8 cellular contexts compared by ENCODE assay signal in genomic region chr9:105127863-105128220, GRCh38.
A peak's percentile ranks its signal among the peaks of the same experiment; 100 is the strongest.
DNase-seq lines count a peak whose midpoint lies in the region; ATAC-seq and TF ChIP-seq lines count a peak whose summit lies in the region.

No MANE protein-coding gene starts in this region.

- H3K36me3 Mint-ChIP-seq in MCF 10A (ENCODE audit: insufficient read depth, unreplicated experiment): no peaks in the 10 kb centered on the region

- H3K9me3 ChIP-seq in breast epithelium: no peaks in the 10 kb centered on the region

- H3K4me3 ChIP-seq in breast epithelium (no peak overlapping the region), brain microvascular endothelial cell (ENCODE audit: low read depth, low read length) (no peak overlapping the region)

- BruUV-seq in MCF 10A (replicated peaks; lab: Mats Ljungman, UMichigan): no TSS peak

- H3K4me1 ChIP-seq in breast epithelium: no peaks in the 10 kb centered on the region

- DNase-seq in MCF 10A (ENCODE audit: unreplicated experiment) (peak; percentile 22), breast epithelium (ENCODE audit: low spot score in 2 of 2) (no peak), RPMI8226 (peak; percentile 85), brain microvascular endothelial cell (peak; percentile 71), COLO668 (lab: John Stamatoyannopoulos, UW; ENCODE audit: unreplicated experiment) (no peak), foreskin melanocyte (no peak)
- peak in 2 of 3 experiments; percentile 9 to 35 for DNase-seq in stimulated activated CD4-positive, alpha-beta T cell treated with anti-CD3 and anti-CD28 coated beads, TNF-alpha, amount 100 ng/mL, for 4 hours (ENCODE audit: low read depth in 3 of 3)

- CTCF ChIA-PET in MCF 10A (lab: Yijun Ruan, JAX): interaction anchor here (1.0 kb wide), 1 partner anchor 265 kb away, joined by 3 read pairs; no protein-coding TSS in a partner anchor

- intact Hi-C loops in MCF 10A (cut with micrococcal nuclease) (no loop called here), breast epithelium (cut with DNase I; ENCODE audit: low total_unique reads) (no loop called here)

- peaks cover 12% of the 10 kb centered on the region for H3K4me1 Mint-ChIP-seq in MCF 10A (ENCODE audit: insufficient read depth, unreplicated experiment)

- H3K27ac ChIP-seq in breast epithelium (no peak overlapping the region), brain microvascular endothelial cell (peak overlapping the region; percentile 89)

- POLR2A ChIA-PET in MCF 10A (lab: Yijun Ruan, JAX): interaction anchor here (1.6 kb wide), 1 partner anchor 39 kb away, joined by 3 read pairs; no protein-coding TSS in a partner anchor

- peak; percentile 90 for ATAC-seq in HG03039 (IDR thresholded peaks at IDR 0.05; ENCODE audit: unreplicated experiment)

- no peak overlapping the region for H3K4me3 Mint-ChIP-seq in MCF 10A (ENCODE audit: unreplicated experiment)

- no peak overlapping the region for H3K27ac Mint-ChIP-seq in MCF 10A (ENCODE audit: low read depth, unreplicated experiment)

- H3K9me3 Mint-ChIP-seq in MCF 10A (ENCODE audit: unreplicated experiment): no peaks in the 10 kb centered on the region

- TF ChIP-seq POLR2A in breast epithelium (IDR thresholded peaks at IDR 0.05): no peak

- in situ Hi-C loops in brain microvascular endothelial cell (cut with HindIII; ENCODE audit: low pct_ligation_motif_present, low sequenced_read_pairs): no loop called here

- no peaks in the 10 kb centered on the region for H3K27me3 Mint-ChIP-seq in MCF 10A (ENCODE audit: insufficient read depth, unreplicated experiment)

- H3K36me3 ChIP-seq in breast epithelium (no peaks in the 10 kb centered on the region), brain microvascular endothelial cell (replicated peaks) (no peaks in the 10 kb centered on the region)

- no peaks in the 10 kb centered on the region for H3K27me3 ChIP-seq in breast epithelium
- H3K27me3 ChIP-seq in brain microvascular endothelial cell (replicated peaks): no peaks in the 10 kb centered on the region

- no peak for TF ChIP-seq CTCF in MCF 10A (IDR thresholded peaks at IDR 0.05; ENCODE audit: unreplicated experiment)
- TF ChIP-seq CTCF in breast epithelium (IDR thresholded peaks at IDR 0.05): no peak
- no peak for TF ChIP-seq CTCF in brain microvascular endothelial cell (IDR thresholded peaks at IDR 0.05; ENCODE audit: low read depth, low read length, missing control alignments)

Comparison
In these comparisons a context has a peak if more than half of its experiments do, and no peak if none do; other contexts are left out.
1. DNase-seq: peak in MCF 10A (single experiment), RPMI8226 (single experiment), brain microvascular endothelial cell (single experiment) and stimulated activated CD4-positive, alpha-beta T cell treated with anti-CD3 and anti-CD28 coated beads, TNF-alpha, amount 100 ng/mL, for 4 hours (2 of 3); none in breast epithelium (0 of 2), COLO668 (single experiment) and foreskin melanocyte (single experiment).